Comparison of ENCODE assay signal across 11 cellular contexts in genomic region chr9:96031366-96031824, GRCh38.
A peak's percentile ranks its signal among the peaks of the same experiment; 100 is the strongest.
DNase-seq lines count a peak whose midpoint lies in the region; ATAC-seq, FAIRE-seq and TF ChIP-seq lines count a peak whose summit lies in the region.
"Had no signal": no experiment of that assay in that cellular context is flagged by ENCODE, and none has a peak within 500 bp of the region (broad histone marks: within the 10 kb centered on the region; RNA-seq: fewer than 3 reads in every experiment).

No MANE protein-coding gene starts in this region.

- no peaks in the 10 kb centered on the region for H4K20me1 ChIP-seq in HepG2 (ENCODE audit: insufficient read depth, low read length)

- H3K4me1 Mint-ChIP-seq in Caco-2 (ENCODE audit: low read depth, unreplicated experiment), result no peaks in the 10 kb centered on the region

- no peaks in the 10 kb centered on the region for H3K79me2 ChIP-seq in HepG2 (ENCODE audit: insufficient read depth, low read length)

- H3K27me3 ChIP-seq in liver (ENCODE audit: control insufficient read depth in 4 of 4, insufficient read depth in 4 of 4, low read length in 3 of 4) (peaks cover 0 to 5% (median 0%) of the 10 kb centered on the region in 4 donors), HepG2 (ENCODE audit: control insufficient read depth in 1 of 2, insufficient read depth in 2 of 2, low read length in 2 of 2) (0 out of 5 replicates have a peak, but pooled peaks cover 0 to 3% of the 10 kb centered on the region in 2 experiments), layer of hippocampus (ENCODE audit: control insufficient read depth, insufficient read depth, low read length) (peaks cover 2% of the 10 kb centered on the region), Caco-2 (replicated peaks; ENCODE audit: control insufficient read depth, insufficient read depth, low read length) (no peaks in the 10 kb centered on the region)

- H3K27me3 Mint-ChIP-seq in Caco-2 (ENCODE audit: insufficient read depth, unreplicated experiment), result no peaks in the 10 kb centered on the region

- no peaks in the 10 kb centered on the region for H3K36me3 ChIP-seq in liver (ENCODE audit: control insufficient read depth in 4 of 4, insufficient read depth in 3 of 4, low read depth in 1 of 4, low read length in 3 of 4)
- no peaks in the 10 kb centered on the region for H3K36me3 ChIP-seq in HepG2 (replicated peaks in 1 of 2; ENCODE audit: control insufficient read depth in 1 of 2, insufficient read depth in 2 of 2, low read length in 2 of 2)
- no peaks in the 10 kb centered on the region for H3K36me3 ChIP-seq in Caco-2 (ENCODE audit: control insufficient read depth, insufficient read depth, low read length)

- H3K36me3 Mint-ChIP-seq in Caco-2 (ENCODE audit: insufficient read depth, unreplicated experiment), result no peaks in the 10 kb centered on the region

- TF ChIP-seq EP300 in HepG2 (IDR thresholded peaks at IDR 0.05; ENCODE audit: low read depth in 2 of 2, low read length in 2 of 2) (no peak), HepG2 (CRISPR knock-in tag; IDR thresholded peaks at IDR 0.05; ENCODE audit: borderline replicate concordance) (no peak)

- in situ Hi-C loops in HepG2 (cut with HindIII; ENCODE audit: extremely low pct_ligation_motif_present, low pct_unique_long_range_greater_than_20kb), result no loop called here

- no peak overlapping the region for H3K4me3 Mint-ChIP-seq in Caco-2 (ENCODE audit: unreplicated experiment)

- H3K4me2 ChIP-seq in HepG2 (ENCODE audit: low read depth, low read length), result no peak overlapping the region

- H3K4me1 ChIP-seq in liver (ENCODE audit: control insufficient read depth in 4 of 4, insufficient read depth in 4 of 4, low read length in 3 of 4), result peaks cover 15 to 25% (median 18%) of the 10 kb centered on the region in 4 donors
- H3K4me1 ChIP-seq in HepG2 (ENCODE audit: insufficient read depth, low read length), result no peaks in the 10 kb centered on the region
- no peaks in the 10 kb centered on the region for H3K4me1 ChIP-seq in Caco-2

- H3K9me3 ChIP-seq in liver (ENCODE audit: control insufficient read depth in 4 of 4, low read length in 3 of 4) (no peaks in the 10 kb centered on the region), HepG2 (ENCODE audit: low read length) (no peaks in the 10 kb centered on the region; the same call in 1 of the 2 replicates), Caco-2 (peaks cover 8% of the 10 kb centered on the region)

- TF ChIP-seq CTCF in liver (IDR thresholded peaks at IDR 0.05; ENCODE audit: low read depth, low read length, missing input control) (no peak), HepG2 (CRISPR knock-in tag; IDR thresholded peaks at IDR 0.05) (no peak), Caco-2 (IDR thresholded peaks at IDR 0.05; ENCODE audit: insufficient read depth in 1 of 2, low read depth in 1 of 2, low read length in 1 of 2, severe bottlenecking in 1 of 2, unreplicated experiment in 1 of 2) (no peak)

- TF ChIP-seq RAD21 in liver (IDR thresholded peaks at IDR 0.05) (peak; percentile 61 to 68), HepG2 (CRISPR knock-in tag; IDR thresholded peaks at IDR 0.05) (no peak)

- no peak overlapping the region for H2AFZ ChIP-seq in HepG2 (ENCODE audit: low read length)

- CTCF ChIA-PET in HepG2 (lab: Yijun Ruan, JAX; ENCODE audit: low intra/inter-chr PET ratio, low total read pairs) (no interaction called here), Caco-2 (lab: Charles Lee) (no interaction called here)

- no peak for FAIRE-seq in HepG2 (lab: Jason Lieb, UNC)

- intact Hi-C loops in HepG2 (cut with micrococcal nuclease; ENCODE audit: unreplicated experiment) (no loop called here), Caco-2 (cut with micrococcal nuclease; ENCODE audit: unreplicated experiment) (no loop called here)

- peaks cover 8% of the 10 kb centered on the region for H3K9me3 Mint-ChIP-seq in Caco-2 (ENCODE audit: unreplicated experiment)

- H3K27ac Mint-ChIP-seq in Caco-2 (ENCODE audit: unreplicated experiment), result no peak overlapping the region

- H3K9ac ChIP-seq in liver (ENCODE audit: low read depth in 1 of 2, low read length in 2 of 2), result no peak overlapping the region
- H3K9ac ChIP-seq in HepG2 (ENCODE audit: insufficient read depth, low read depth, low read length), result no peak overlapping the region

- H3K27ac ChIP-seq in liver (ENCODE audit: low read depth in 1 of 2, low read length in 2 of 2) (peak overlapping the region; percentile 72 to 77), HepG2 (ENCODE audit: extremely low read length, insufficient read depth, low read length) (no peak overlapping the region), layer of hippocampus (ENCODE audit: low read depth, low read length) (peak overlapping the region; percentile 62)

- WGBS in liver, result 22% methylated on average over 6 of the region's 6 CpGs
- 40% methylated on average over 3 of the region's 6 CpGs for WGBS in HepG2 (ENCODE audit: low lambda C conversion rate)

- no peak overlapping the region for H3K4me3 ChIP-seq in liver (ENCODE audit: low read depth in 1 of 3, low read length in 3 of 3)
- H3K4me3 ChIP-seq in HepG2 (replicated peaks in 1 of 3; ENCODE audit: insufficient read depth in 1 of 3, low read depth in 2 of 3, low read length in 3 of 3), result no peak overlapping the region
- no peak overlapping the region for H3K4me3 ChIP-seq in Caco-2 (ENCODE audit: low read depth, low read length)

- DNase-seq in HepG2 (ENCODE audit: low spot score), result no peak
- DNase-seq in SHP77 treated with DMSO at 0.1 percent for 48 hours (lab: John Stamatoyannopoulos, UW), result peak; percentile 88
- DNase-seq in Caco-2, result no peak
- no peak for DNase-seq in activated CD8-positive, alpha-beta memory T cell treated with anti-CD3 and anti-CD28 coated beads for 24 hours
- DNase-seq in MV-4-11 (lab: John Stamatoyannopoulos, UW), result no peak
- DNase-seq: activated naive CD4-positive, alpha-beta T cell treated with anti-CD3 and anti-CD28 coated beads, Interleukin-2, amount 50 U/mL, for 16 hours; AML-193 had no signal

- TF ChIP-seq POLR2A in HepG2 (IDR thresholded peaks at IDR 0.05; ENCODE audit: insufficient read depth in 1 of 2, low read depth in 2 of 2, low read length in 2 of 2), result no peak

- POLR2A ChIA-PET in HepG2 (lab: Yijun Ruan, JAX), result no interaction called here
- POLR2A ChIA-PET in Caco-2 (lab: Charles Lee), result no interaction called here

- ATAC-seq in HepG2 (no peak), HG03439 (IDR thresholded peaks at IDR 0.05; ENCODE audit: unreplicated experiment) (no peak)
- ATAC-seq: esophagus mucosa had no signal

- BruUV-seq in HepG2 (replicated peaks; lab: Mats Ljungman, UMichigan) (no TSS peak), Caco-2 (replicated peaks; lab: Mats Ljungman, UMichigan) (no TSS peak)

TF ChIP-seq in liver, 16 proteins besides CTCF, POLR2A, EP300 and RAD21 (continues in another document):
- TF ChIP-seq GABPA (IDR thresholded peaks at IDR 0.05 in 1 of 2, conservative IDR thresholded peaks at IDR 0.05 in 1 of 2) (peak in 1 of 2 donors; percentile 52), YY1 (IDR thresholded peaks at IDR 0.05) (peak; percentile 80), HNF4A (conservative IDR thresholded peaks at IDR 0.05) (peak; percentile 79 to 89), HNF4G (IDR thresholded peaks at IDR 0.05) (peak; percentile 33), NR2F2 (IDR thresholded peaks at IDR 0.05) (peak; percentile 74), EGR1 (IDR thresholded peaks at IDR 0.05; ENCODE audit: low read depth in 2 of 2) (peak in 1 of 2 donors; percentile 59), TAF1 (conservative IDR thresholded peaks at IDR 0.05) (peak; percentile 69), FOXA1 (IDR thresholded peaks at IDR 0.05) (peak; percentile 93), ATF3 (IDR thresholded peaks at IDR 0.05) (no peak)
- TF ChIP-seq, protein P1, sequence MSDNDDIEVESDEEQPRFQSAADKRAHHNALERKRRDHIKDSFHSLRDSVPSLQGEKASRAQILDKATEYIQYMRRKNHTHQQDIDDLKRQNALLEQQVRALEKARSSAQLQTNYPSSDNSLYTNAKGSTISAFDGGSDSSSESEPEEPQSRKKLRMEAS (IDR thresholded peaks at IDR 0.05), result peak; percentile 95

TF ChIP-seq in HepG2, 621 proteins besides CTCF, POLR2A, EP300 and RAD21:
- TF ChIP-seq MYNN (CRISPR knock-in tag; IDR thresholded peaks at IDR 0.05; ENCODE audit: low read depth), result no peak
- TF ChIP-seq, protein P2, sequence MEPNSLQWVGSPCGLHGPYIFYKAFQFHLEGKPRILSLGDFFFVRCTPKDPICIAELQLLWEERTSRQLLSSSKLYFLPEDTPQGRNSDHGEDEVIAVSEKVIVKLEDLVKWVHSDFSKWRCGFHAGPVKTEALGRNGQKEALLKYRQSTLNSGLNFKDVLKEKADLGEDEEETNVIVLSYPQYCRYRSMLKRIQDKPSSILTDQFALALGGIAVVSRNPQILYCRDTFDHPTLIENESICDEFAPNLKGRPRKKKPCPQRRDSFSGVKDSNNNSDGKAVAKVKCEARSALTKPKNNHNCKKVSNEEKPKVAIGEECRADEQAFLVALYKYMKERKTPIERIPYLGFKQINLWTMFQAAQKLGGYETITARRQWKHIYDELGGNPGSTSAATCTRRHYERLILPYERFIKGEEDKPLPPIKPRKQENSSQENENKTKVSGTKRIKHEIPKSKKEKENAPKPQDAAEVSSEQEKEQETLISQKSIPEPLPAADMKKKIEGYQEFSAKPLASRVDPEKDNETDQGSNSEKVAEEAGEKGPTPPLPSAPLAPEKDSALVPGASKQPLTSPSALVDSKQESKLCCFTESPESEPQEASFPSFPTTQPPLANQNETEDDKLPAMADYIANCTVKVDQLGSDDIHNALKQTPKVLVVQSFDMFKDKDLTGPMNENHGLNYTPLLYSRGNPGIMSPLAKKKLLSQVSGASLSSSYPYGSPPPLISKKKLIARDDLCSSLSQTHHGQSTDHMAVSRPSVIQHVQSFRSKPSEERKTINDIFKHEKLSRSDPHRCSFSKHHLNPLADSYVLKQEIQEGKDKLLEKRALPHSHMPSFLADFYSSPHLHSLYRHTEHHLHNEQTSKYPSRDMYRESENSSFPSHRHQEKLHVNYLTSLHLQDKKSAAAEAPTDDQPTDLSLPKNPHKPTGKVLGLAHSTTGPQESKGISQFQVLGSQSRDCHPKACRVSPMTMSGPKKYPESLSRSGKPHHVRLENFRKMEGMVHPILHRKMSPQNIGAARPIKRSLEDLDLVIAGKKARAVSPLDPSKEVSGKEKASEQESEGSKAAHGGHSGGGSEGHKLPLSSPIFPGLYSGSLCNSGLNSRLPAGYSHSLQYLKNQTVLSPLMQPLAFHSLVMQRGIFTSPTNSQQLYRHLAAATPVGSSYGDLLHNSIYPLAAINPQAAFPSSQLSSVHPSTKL (CRISPR knock-in tag; IDR thresholded peaks at IDR 0.05), result no peak
